In the genomic region with DNA sequence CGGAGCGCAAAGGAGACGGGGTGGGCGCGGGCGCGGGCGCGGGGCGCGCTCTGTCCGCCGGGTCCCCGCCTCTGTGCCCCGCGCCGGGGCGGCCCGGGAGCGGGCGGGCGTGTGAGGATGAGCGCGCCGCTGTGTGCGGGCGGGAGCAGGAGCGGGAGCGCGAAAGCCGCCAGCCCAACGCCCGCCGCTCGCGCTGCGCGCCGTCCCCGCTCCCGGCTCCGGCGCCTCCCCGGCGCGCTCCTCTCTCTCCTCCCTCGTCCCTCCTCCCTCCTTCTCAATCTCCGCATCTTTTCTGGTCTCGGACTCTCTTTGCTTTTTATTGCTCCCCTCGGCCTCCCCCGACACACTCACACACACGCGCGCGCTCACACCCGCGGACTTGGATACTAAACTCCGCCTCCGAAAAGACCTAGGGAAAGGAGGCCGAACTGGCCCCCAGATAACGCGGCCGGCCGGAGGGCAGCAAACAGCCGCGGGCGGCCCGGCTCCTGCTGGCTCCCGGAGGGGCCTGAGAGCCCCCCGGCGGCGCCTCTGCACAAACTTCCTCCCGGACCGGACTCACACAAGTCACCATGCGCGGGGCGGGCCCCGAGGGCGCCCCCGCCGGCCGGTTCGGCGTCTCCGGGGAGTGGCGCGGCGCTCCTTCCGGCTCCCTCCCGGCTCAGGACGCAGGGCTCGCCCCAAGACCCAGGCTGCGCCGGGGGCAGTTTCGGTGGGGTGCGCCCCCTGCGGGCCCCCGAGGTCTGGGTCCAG, we compare ENCODE assay signal across 9 cellular contexts. TPM values are rescaled to one million over a fixed set of nuclear protein-coding genes. Genes with fewer than 3 reads are reported as not detected.
DNase-seq lines count a peak whose midpoint lies in the region; ATAC-seq and TF ChIP-seq lines count a peak whose summit lies in the region.
"Had no signal": no experiment of that assay in that cellular context is flagged by ENCODE, and none has a peak within 500 bp of the region (broad histone marks: within the 10 kb centered on the region; RNA-seq: fewer than 3 reads in every experiment).

TSS of gene FIBCD1 (minus strand) at position 596 of the 753 bp plus-strand sequence. CDS start 640 bp downstream, outside the sequence.

- TF ChIP-seq CTCF in OCI-LY7 (conservative IDR thresholded peaks at IDR 0.05; ENCODE audit: low read length) = peak; percentile 53
- no peak for TF ChIP-seq CTCF in choroid plexus epithelial cell (conservative IDR thresholded peaks at IDR 0.05; ENCODE audit: low read depth, low read length)
- TF ChIP-seq CTCF in mesothelial cell of epicardium (IDR thresholded peaks at IDR 0.05; ENCODE audit: unreplicated experiment) = peak; percentile 26

- H3K4me2 ChIP-seq in OCI-LY7 (ENCODE audit: low read length) = peak within 1 kb of the TSS; percentile 32; the same call in 1 of the 2 replicates

- intact Hi-C loops in OCI-LY7 (cut with micrococcal nuclease; ENCODE audit: unreplicated experiment) = loop anchor here (2.0 kb wide), 1 partner anchor 168 kb away; no protein-coding TSS in a partner anchor

- H3K36me3 ChIP-seq in OCI-LY7 (ENCODE audit: insufficient read depth, low read length) = no peaks in the 10 kb centered on the region

- H3K36me3 Mint-ChIP-seq in mesothelial cell of epicardium = no peaks in the 10 kb centered on the region

- H3K4me3 ChIP-seq in OCI-LY7 (ENCODE audit: low read depth, low read length, poor library complexity, severe bottlenecking) (no peak within 1 kb of the TSS), choroid plexus epithelial cell (ENCODE audit: low read depth, low read length) (peak within 1 kb of the TSS; percentile 44)

- no peak within 1 kb of the TSS for H2AFZ ChIP-seq in OCI-LY7 (ENCODE audit: low read length)

- H3K4me1 ChIP-seq in OCI-LY7 (ENCODE audit: insufficient read depth, low read length, poor library complexity, severe bottlenecking) = no peaks in the 10 kb centered on the region

- no peak for ATAC-seq in HG02973 (IDR thresholded peaks at IDR 0.05; ENCODE audit: unreplicated experiment)

- H3K27ac Mint-ChIP-seq in mesothelial cell of epicardium = no peak within 1 kb of the TSS

- H3K79me2 ChIP-seq in OCI-LY7 (ENCODE audit: insufficient read depth, low read depth, low read length) = no peaks in the 10 kb centered on the region

- no peak within 1 kb of the TSS for H3K27ac ChIP-seq in OCI-LY7 (ENCODE audit: low read depth, low read length, poor library complexity, severe bottlenecking)

- H4K20me1 ChIP-seq in OCI-LY7 (ENCODE audit: insufficient read depth, low read length) = no peaks in the 10 kb centered on the region

- no TSS peak for BruUV-seq in OCI-LY7 (replicated peaks; lab: Mats Ljungman, UMichigan)

- CTCF ChIA-PET in OCI-LY7 (lab: Charles Lee; ENCODE audit: unreplicated experiment) = no interaction called here

- POLR2A ChIA-PET in OCI-LY7 (lab: Charles Lee) = no interaction called here

- peak within 1 kb of the TSS; percentile 85 for H3K4me3 Mint-ChIP-seq in mesothelial cell of epicardium

- H3K4me1 Mint-ChIP-seq in mesothelial cell of epicardium = peaks cover 21% of the 10 kb centered on the region

- no peaks in the 10 kb centered on the region for H3K9me3 ChIP-seq in OCI-LY7 (ENCODE audit: low read length)

- peak; percentile 8 for DNase-seq in stimulated activated CD4-positive, alpha-beta T cell treated with anti-CD3 and anti-CD28 coated beads, Interleukin-12 subunit alpha, Interleukin-12 subunit beta, amount 100 ng/mL, for 4 hours
- DNase-seq in stimulated activated CD4-positive, alpha-beta T cell treated with anti-CD3 and anti-CD28 coated beads, Interleukin-1b, Interleukin-23, amount 100 ng/mL, for 48 hours = no peak
- DNase-seq in OCI-LY7 (ENCODE audit: low spot score) (peak; percentile 24), choroid plexus epithelial cell (ENCODE audit: low read depth) (peak; percentile 25), mesothelial cell of epicardium (ENCODE audit: low spot score in 2 of 2, unreplicated experiment in 2 of 2) (no peak), NCI-H187 (lab: John Stamatoyannopoulos, UW) (no peak)
- no peak for DNase-seq in stimulated activated naive CD4-positive, alpha-beta T cell (lab: John Stamatoyannopoulos, UW)

- H3K9me3 Mint-ChIP-seq in mesothelial cell of epicardium = no peaks in the 10 kb centered on the region

- peaks cover 73% of the 10 kb centered on the region for H3K27me3 Mint-ChIP-seq in mesothelial cell of epicardium (ENCODE audit: low read depth)

- no peaks in the 10 kb centered on the region for H3K9me2 ChIP-seq in OCI-LY7 (ENCODE audit: insufficient read depth, low read length)

RNA-seq across cellular contexts. Expression of gene FIBCD1, which starts in this region (rescaled TPM):
- total RNA-seq in OCI-LY7 (2014; rRNA removed; shearing (Covaris generic)) = not detected in 2 replicates
- total RNA-seq in OCI-LY7 (2022) (not detected in 2 replicates), mesothelial cell of epicardium (1.5 to 2.2 TPM (median 1.8 TPM) in 3 replicates)
- total RNA-seq: liver had no signal

Comparison
In these comparisons a context has a peak if more than half of its experiments do, and no peak if none do; other contexts are left out.
1. DNase-seq: peak in stimulated activated CD4-positive, alpha-beta T cell treated with anti-CD3 and anti-CD28 coated beads, Interleukin-12 subunit alpha, Interleukin-12 subunit beta, amount 100 ng/mL, for 4 hours (single experiment) and choroid plexus epithelial cell (single experiment); none in stimulated activated CD4-positive, alpha-beta T cell treated with anti-CD3 and anti-CD28 coated beads, Interleukin-1b, Interleukin-23, amount 100 ng/mL, for 48 hours (single experiment), mesothelial cell of epicardium (0 of 2), stimulated activated naive CD4-positive, alpha-beta T cell (0 of 6) and NCI-H187 (0 of 2).
2. Peak in DNase-seq and H3K4me2 ChIP-seq in OCI-LY7; RNA of the gene not detected or under 1 TPM.